ENCODE assay signal across 21 cellular contexts in genomic region chr12:133190176-133190575, GRCh38. TPM values are rescaled to one million over a fixed set of nuclear protein-coding genes. Genes with fewer than 3 reads are reported as not detected.
DNase-seq lines count a peak whose midpoint lies in the region; ATAC-seq, FAIRE-seq and TF ChIP-seq lines count a peak whose summit lies in the region.
"Had no signal": no experiment of that assay in that cellular context is flagged by ENCODE, and none has a peak within 500 bp of the region (broad histone marks: within the 10 kb centered on the region; RNA-seq: fewer than 3 reads in every experiment).

No MANE protein-coding gene starts in this region.

- no peak for TF ChIP-seq POLR2A in A549 (IDR thresholded peaks at IDR 0.05; ENCODE audit: low read length)

- CTCF ChIA-PET in A549 (lab: Yijun Ruan, JAX) = no interaction called here
- CTCF ChIA-PET in naive thymus-derived CD4-positive, alpha-beta T cell (lab: Charles Lee) = no interaction called here

- no peaks in the 10 kb centered on the region for H3K9me2 ChIP-seq in Karpas-422 (replicated peaks; ENCODE audit: insufficient read depth, low read length)

- peaks cover 58 to 100% (median 98%) of the 10 kb centered on the region in 5 donors for H3K36me3 Mint-ChIP-seq in naive thymus-derived CD4-positive, alpha-beta T cell
- peaks cover 34% of the 10 kb centered on the region for H3K36me3 Mint-ChIP-seq in T-helper 17 cell (ENCODE audit: low read depth)

- no peak for TF ChIP-seq EP300 in A549 (IDR thresholded peaks at IDR 0.05)

- FAIRE-seq in A549 (lab: Jason Lieb, UNC) = peak; percentile 77
- FAIRE-seq: D721Med, GM12892, GM19239, H1 had no signal

- peaks cover 98% of the 10 kb centered on the region for H3K9me3 ChIP-seq in A549
- H3K9me3 ChIP-seq in Karpas-422 (ENCODE audit: low read length) = peaks cover 55% of the 10 kb centered on the region
- H3K9me3 ChIP-seq in naive thymus-derived CD4-positive, alpha-beta T cell (ENCODE audit: control insufficient read depth in 2 of 3, low read length in 3 of 3) = peaks cover 19 to 97% (median 37%) of the 10 kb centered on the region in 3 experiments
- H3K9me3 ChIP-seq in T-helper 17 cell (ENCODE audit: control insufficient read depth, low read length, poor library complexity, severe bottlenecking) = peaks cover 59% of the 10 kb centered on the region

- H3K9ac ChIP-seq in Karpas-422 (ENCODE audit: low read length) = no peak overlapping the region

- H3K27ac Mint-ChIP-seq in naive thymus-derived CD4-positive, alpha-beta T cell = no peak overlapping the region
- H3K27ac Mint-ChIP-seq in T-helper 17 cell = no peak overlapping the region
- H3K27ac Mint-ChIP-seq: CD4-positive, alpha-beta memory T cell had no signal

- DNase-seq in A549 (ENCODE audit: low read depth in 1 of 2, low spot score in 1 of 2) (no peak), Karpas-422 (no peak), coronary artery (ENCODE audit: low spot score) (no peak), T-helper 17 cell (no peak), SKM-1 (lab: John Stamatoyannopoulos, UW; ENCODE audit: unreplicated experiment) (no peak)
- DNase-seq in naive thymus-derived CD4-positive, alpha-beta T cell = no peak
- DNase-seq in stimulated activated CD4-positive, alpha-beta T cell treated with anti-CD3 and anti-CD28 coated beads, Interleukin-4, amount 100 ng/mL, for 1 hour = no peak
- DNase-seq: 8988T; ACHN; CD4-positive, alpha-beta memory T cell; COR-L47; DND-41; GDM1; IMR-90 had no signal

- H3K27ac ChIP-seq in A549 = no peak overlapping the region
- H3K27ac ChIP-seq in Karpas-422 (ENCODE audit: low read length) = no peak overlapping the region
- no peak overlapping the region for H3K27ac ChIP-seq in coronary artery
- H3K27ac ChIP-seq in naive thymus-derived CD4-positive, alpha-beta T cell (ENCODE audit: low read depth, low read length) = no peak overlapping the region
- H3K27ac ChIP-seq: C4-2B had no signal

- TF ChIP-seq CTCF in A549 (IDR thresholded peaks at IDR 0.05) (no peak), coronary artery (IDR thresholded peaks at IDR 0.05) (no peak)

- H3K4me2 ChIP-seq in A549 = no peak overlapping the region
- no peak overlapping the region for H3K4me2 ChIP-seq in Karpas-422 (ENCODE audit: low read depth, low read length, poor library complexity, severe bottlenecking)

- H3K4me1 ChIP-seq in A549 (no peaks in the 10 kb centered on the region), Karpas-422 (ENCODE audit: low read length) (no peaks in the 10 kb centered on the region)
- no peaks in the 10 kb centered on the region for H3K4me1 ChIP-seq in naive thymus-derived CD4-positive, alpha-beta T cell (ENCODE audit: control insufficient read depth in 2 of 2, insufficient read depth in 2 of 2, low read length in 2 of 2)
- H3K4me1 ChIP-seq: HAP-1 had no signal

- no peaks in the 10 kb centered on the region for H3K79me2 ChIP-seq in Karpas-422 (ENCODE audit: low read length)

- no peak overlapping the region for H2AFZ ChIP-seq in Karpas-422 (ENCODE audit: low read length)

- H3K27me3 Mint-ChIP-seq in naive thymus-derived CD4-positive, alpha-beta T cell = no peaks in the 10 kb centered on the region
- no peaks in the 10 kb centered on the region for H3K27me3 Mint-ChIP-seq in T-helper 17 cell
- H3K27me3 Mint-ChIP-seq: CD4-positive, alpha-beta memory T cell had no signal

- H3K4me3 ChIP-seq in A549 (no peak overlapping the region), Karpas-422 (ENCODE audit: low read length) (peak overlapping the region; percentile 15; the same call in 1 of the 2 replicates), coronary artery (peak overlapping the region; percentile 2)
- H3K4me3 ChIP-seq in naive thymus-derived CD4-positive, alpha-beta T cell (ENCODE audit: low read length) = peak overlapping the region; percentile 12
- H3K4me3 ChIP-seq: HAP-1 had no signal

- POLR2A ChIA-PET in A549 (lab: Yijun Ruan, JAX) = no interaction called here
- POLR2A ChIA-PET in naive thymus-derived CD4-positive, alpha-beta T cell (lab: Charles Lee) = no interaction called here

- TF ChIP-seq RAD21 in A549 (conservative IDR thresholded peaks at IDR 0.05 in 1 of 2, IDR thresholded peaks at IDR 0.05 in 1 of 2) = no peak

- H3K27me3 ChIP-seq in Karpas-422 (ENCODE audit: low read length) = no peaks in the 10 kb centered on the region
- H3K27me3 ChIP-seq in naive thymus-derived CD4-positive, alpha-beta T cell (ENCODE audit: control insufficient read depth in 2 of 2, insufficient read depth in 2 of 2, low read length in 2 of 2) = no peaks in the 10 kb centered on the region

- intact Hi-C loops in naive thymus-derived CD4-positive, alpha-beta T cell (cut with micrococcal nuclease) = no loop called here

- H3K4me1 Mint-ChIP-seq in naive thymus-derived CD4-positive, alpha-beta T cell = peaks cover 0 to 11% (median 7%) of the 10 kb centered on the region in 7 donors
- no peaks in the 10 kb centered on the region for H3K4me1 Mint-ChIP-seq in T-helper 17 cell

- H3K36me3 ChIP-seq in Karpas-422 (ENCODE audit: insufficient read depth, low read length) = peaks cover 75% of the 10 kb centered on the region
- H3K36me3 ChIP-seq in naive thymus-derived CD4-positive, alpha-beta T cell (ENCODE audit: control insufficient read depth in 2 of 3, insufficient read depth in 3 of 3, low read length in 3 of 3) = peaks cover 66 to 100% (median 70%) of the 10 kb centered on the region in 3 experiments

- WGBS in A549 (ENCODE audit: missing lambda C conversion rate) = 96% methylated on average over 2 of the region's 2 CpGs

- H4K20me1 ChIP-seq in Karpas-422 (ENCODE audit: insufficient read depth, low read depth, low read length) = no peaks in the 10 kb centered on the region

- peak overlapping the region in 2 of 10 donors; percentile 14 to 33 for H3K4me3 Mint-ChIP-seq in naive thymus-derived CD4-positive, alpha-beta T cell
- no peak overlapping the region for H3K4me3 Mint-ChIP-seq in T-helper 17 cell

- ATAC-seq in A549 (no peak), T-helper 17 cell (no peak), GM21529 (IDR thresholded peaks at IDR 0.05; ENCODE audit: unreplicated experiment) (no peak)
- no peak for ATAC-seq in naive thymus-derived CD4-positive, alpha-beta T cell

- peaks cover 18 to 100% (median 82%) of the 10 kb centered on the region in 11 donors for H3K9me3 Mint-ChIP-seq in naive thymus-derived CD4-positive, alpha-beta T cell

TF ChIP-seq in A549, 52 proteins besides CTCF, POLR2A, EP300 and RAD21 (continues in another document):
- TF ChIP-seq JUN (IDR thresholded peaks at IDR 0.05) (no peak), HEYL (CRISPR knock-in tag; IDR thresholded peaks at IDR 0.05) (no peak), MYC (IDR thresholded peaks at IDR 0.05; ENCODE audit: borderline replicate concordance, low read length) (no peak), ZNF302 (CRISPR knock-in tag; IDR thresholded peaks at IDR 0.05) (no peak), RCOR1 (IDR thresholded peaks at IDR 0.05; ENCODE audit: low read depth, low read length) (no peak), SREBF2 (IDR thresholded peaks at IDR 0.05) (no peak), HDAC2 (IDR thresholded peaks at IDR 0.05) (no peak), JUNB (IDR thresholded peaks at IDR 0.05) (no peak)
- TF ChIP-seq, protein P1, sequence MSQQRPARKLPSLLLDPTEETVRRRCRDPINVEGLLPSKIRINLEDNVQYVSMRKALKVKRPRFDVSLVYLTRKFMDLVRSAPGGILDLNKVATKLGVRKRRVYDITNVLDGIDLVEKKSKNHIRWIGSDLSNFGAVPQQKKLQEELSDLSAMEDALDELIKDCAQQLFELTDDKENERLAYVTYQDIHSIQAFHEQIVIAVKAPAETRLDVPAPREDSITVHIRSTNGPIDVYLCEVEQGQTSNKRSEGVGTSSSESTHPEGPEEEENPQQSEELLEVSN (IDR thresholded peaks at IDR 0.05; ENCODE audit: borderline replicate concordance, low read depth) = no peak

RNA-seq across cellular contexts. Expression of gene ZNF268, which starts 8.9 kb away (rescaled TPM):
- polyA plus RNA-seq in A549 (2011; rRNA removed) (20.0 and 21.5 TPM in 2 replicates), A549 (2017; fragmentation: RNase III; extraction: RNeasy Plus Mini Kit Qiagen cat#74134 plus additional on column Dnase treatment) (11.7 to 13.2 TPM (median 12.5 TPM) in 3 replicates)
- 10.8 and 10.9 TPM in 2 replicates for polyA plus RNA-seq in A549 (2012; cell fraction: cytosol; rRNA removed)
- polyA plus RNA-seq in A549 (2012; cell fraction: nucleus; rRNA removed) = 6.6 and 7.6 TPM in 2 replicates
- polyA minus RNA-seq in A549 (2011; rRNA and poly(A)+ RNA removed) = 57.8 and 64.4 TPM in 2 replicates
- total RNA-seq in Karpas-422 (2014; rRNA removed; shearing (Covaris generic); ENCODE audit: low replicate concordance) = 10.7 and 12.3 TPM in 2 replicates
- 10 to 100 TPM; 13.6 to 38.6 (median 18.6) TPM for total RNA-seq in naive thymus-derived CD4-positive, alpha-beta T cell
- polyA plus RNA-seq in naive thymus-derived CD4-positive, alpha-beta T cell = 10 to 100 TPM; 18.2 to 29.0 TPM
- 10 to 100 TPM; 13.0 to 16.2 TPM for total RNA-seq in T-helper 17 cell

RNA-seq across cellular contexts. Expression of gene ANHX, which starts 45.5 kb away (rescaled TPM):
- polyA plus RNA-seq in A549 (2011; rRNA removed) (not detected in 2 replicates), A549 (2017; fragmentation: RNase III; extraction: RNeasy Plus Mini Kit Qiagen cat#74134 plus additional on column Dnase treatment) (not detected in 3 replicates)
- not detected in 2 replicates for polyA plus RNA-seq in A549 (2012; cell fraction: cytosol; rRNA removed)
- not detected in 2 replicates for polyA plus RNA-seq in A549 (2012; cell fraction: nucleus; rRNA removed)
- polyA minus RNA-seq in A549 (2011; rRNA and poly(A)+ RNA removed) = not detected in 2 replicates
- total RNA-seq in Karpas-422 (2014; rRNA removed; shearing (Covaris generic); ENCODE audit: low replicate concordance) = not detected in 2 replicates
- total RNA-seq in naive thymus-derived CD4-positive, alpha-beta T cell = not detected
- polyA plus RNA-seq in naive thymus-derived CD4-positive, alpha-beta T cell = not detected
- total RNA-seq in T-helper 17 cell = not detected
- total RNA-seq: CD4-positive, alpha-beta memory T cell; H1; IMR-90 had no signal
- polyA plus RNA-seq: CD4-positive, alpha-beta memory T cell; H1; IMR-90 had no signal

RNA-seq across cellular contexts. Expression of gene ZNF10, which starts 59.7 kb away (rescaled TPM):
- polyA plus RNA-seq in A549 (2011; rRNA removed) = 4.1 and 4.5 TPM in 2 replicates
- polyA plus RNA-seq in A549 (2012; cell fraction: cytosol; rRNA removed) = 1.7 and 2.1 TPM in 2 replicates
- 3.3 and 4.4 TPM in 2 replicates for polyA plus RNA-seq in A549 (2012; cell fraction: nucleus; rRNA removed)
- 2.0 to 2.3 TPM (median 2.2 TPM) in 3 replicates for polyA plus RNA-seq in A549 (2017; fragmentation: RNase III; extraction: RNeasy Plus Mini Kit Qiagen cat#74134 plus additional on column Dnase treatment)
- polyA minus RNA-seq in A549 (2011; rRNA and poly(A)+ RNA removed) = 8.2 and 8.5 TPM in 2 replicates
- total RNA-seq in Karpas-422 (2014; rRNA removed; shearing (Covaris generic); ENCODE audit: low replicate concordance) = 13.3 and 17.7 TPM in 2 replicates
- 10 to 100 TPM in 4 of 5 experiments, 1 to 10 TPM in 1; 5.2 to 35.0 (median 29.2) TPM for total RNA-seq in naive thymus-derived CD4-positive, alpha-beta T cell
- polyA plus RNA-seq in naive thymus-derived CD4-positive, alpha-beta T cell = 10 to 100 TPM; 13.7 to 14.5 TPM
- 10 to 100 TPM; 17.8 to 31.9 TPM for total RNA-seq in T-helper 17 cell
